In genomic region chr3:123066599-123066895, GRCh38 we compare ENCODE assay signal across 8 cellular contexts. TPM values are rescaled to one million over a fixed set of nuclear protein-coding genes. Genes with fewer than 3 reads are reported as not detected.
DNase-seq lines count a peak whose midpoint lies in the region; ATAC-seq and TF ChIP-seq lines count a peak whose summit lies in the region.

No MANE protein-coding gene starts in this region.

- peak overlapping the region in 2 of 3 donors; percentile 76 to 86 for H3K27ac ChIP-seq in right lobe of liver
- peak overlapping the region; percentile 25 to 73 for H3K27ac ChIP-seq in thoracic aorta

- H3K27me3 ChIP-seq in right lobe of liver: no peaks in the 10 kb centered on the region
- no peaks in the 10 kb centered on the region for H3K27me3 ChIP-seq in thoracic aorta (replicated peaks; ENCODE audit: insufficient read depth)

- peak overlapping the region; percentile 55 for H3K27ac Mint-ChIP-seq in activated CD4-positive, alpha-beta T cell treated with anti-CD3 and anti-CD28 coated beads, Interleukin-2, amount 10 ng/mL, durations not matched to agents 7 days and 5 days

- peaks cover 43% of the 10 kb centered on the region for H3K4me1 Mint-ChIP-seq in activated CD4-positive, alpha-beta T cell treated with anti-CD3 and anti-CD28 coated beads, Interleukin-2, amount 10 ng/mL, durations not matched to agents 7 days and 5 days

- no peaks in the 10 kb centered on the region for H3K9me3 Mint-ChIP-seq in activated CD4-positive, alpha-beta T cell treated with anti-CD3 and anti-CD28 coated beads, Interleukin-2, amount 10 ng/mL, durations not matched to agents 7 days and 5 days

- H3K36me3 ChIP-seq in right lobe of liver (no peaks in the 10 kb centered on the region), thoracic aorta (no peaks in the 10 kb centered on the region)

- no peaks in the 10 kb centered on the region for H3K9me3 ChIP-seq in right lobe of liver
- H3K9me3 ChIP-seq in thoracic aorta: no peaks in the 10 kb centered on the region

- TF ChIP-seq CTCF in astrocyte of the cerebellum (IDR thresholded peaks at IDR 0.05; ENCODE audit: low read depth, low read length, missing control alignments) (no peak), right lobe of liver (IDR thresholded peaks at IDR 0.05) (no peak), thoracic aorta (IDR thresholded peaks at IDR 0.05) (no peak)

- TF ChIP-seq POLR2A in right lobe of liver (IDR thresholded peaks at IDR 0.05): no peak

- ATAC-seq in right lobe of liver (peak in 2 of 4 donors; percentile 0), thoracic aorta (ENCODE audit: insufficient number of reproducible peaks, low FRiP score, low read depth) (peak; percentile 31), GM19023 (IDR thresholded peaks at IDR 0.05; ENCODE audit: unreplicated experiment) (no peak)

- H3K36me3 Mint-ChIP-seq in activated CD4-positive, alpha-beta T cell treated with anti-CD3 and anti-CD28 coated beads, Interleukin-2, amount 10 ng/mL, durations not matched to agents 7 days and 5 days (ENCODE audit: low read depth): no peaks in the 10 kb centered on the region

- in situ Hi-C loops in astrocyte of the cerebellum (cut with HindIII; ENCODE audit: low sequenced_read_pairs): no loop called here

- POLR2A ChIA-PET in activated CD4-positive, alpha-beta T cell treated with anti-CD3 and anti-CD28 coated beads, Interleukin-2, amount 10 ng/mL, durations not matched to agents 7 days and 5 days (lab: Charles Lee): no interaction called here

- H3K4me3 Mint-ChIP-seq in activated CD4-positive, alpha-beta T cell treated with anti-CD3 and anti-CD28 coated beads, Interleukin-2, amount 10 ng/mL, durations not matched to agents 7 days and 5 days: peak overlapping the region; percentile 76

- intact Hi-C loops in right lobe of liver (cut with DNase I): no loop called here

- H3K4me1 ChIP-seq in right lobe of liver (peaks cover 2 to 24% (median 15%) of the 10 kb centered on the region in 4 donors), thoracic aorta (ENCODE audit: control insufficient read depth in 1 of 2, low read depth in 2 of 2) (peaks cover 2 to 29% of the 10 kb centered on the region in 2 donors)

- 19% methylated on average over 5 of the region's 6 CpGs for WGBS in right lobe of liver (ENCODE audit: insufficient coverage, low coverage, low lambda C conversion rate, missing lambda C conversion rate)

- H3K27me3 Mint-ChIP-seq in activated CD4-positive, alpha-beta T cell treated with anti-CD3 and anti-CD28 coated beads, Interleukin-2, amount 10 ng/mL, durations not matched to agents 7 days and 5 days: peaks cover 7% of the 10 kb centered on the region

- CTCF ChIA-PET in activated CD4-positive, alpha-beta T cell treated with anti-CD3 and anti-CD28 coated beads, Interleukin-2, amount 10 ng/mL, durations not matched to agents 7 days and 5 days (lab: Charles Lee): interaction anchor here (0.6 to 2.0 kb wide), 5 partner anchors 10 to 255 kb away, joined by 3 to 8 read pairs (median 4); no protein-coding TSS in a partner anchor

- no peak for DNase-seq in activated CD4-positive, alpha-beta T cell treated with anti-CD3 and anti-CD28 coated beads, Interleukin-2, amount 10 ng/mL, durations not matched to agents 7 days and 5 days
- DNase-seq in activated CD4-positive, alpha-beta T cell treated with anti-CD3 and anti-CD28 coated beads, Interleukin-2, amount 50 U/mL, for 4 hours: no peak
- no peak for DNase-seq in astrocyte of the cerebellum (ENCODE audit: low read depth)
- no peak for DNase-seq in right lobe of liver
- DNase-seq in thoracic aorta (ENCODE audit: low spot score): no peak
- no peak for DNase-seq in NCI-H82 (lab: John Stamatoyannopoulos, UW)
- no peak for DNase-seq in superior temporal gyrus (ENCODE audit: extremely low spot score)

- peak overlapping the region; percentile 91 for H3K4me3 ChIP-seq in astrocyte of the cerebellum (ENCODE audit: low read depth, low read length)
- H3K4me3 ChIP-seq in right lobe of liver: peak overlapping the region; percentile 93 to 99 (median 95)
- H3K4me3 ChIP-seq in thoracic aorta: peak overlapping the region; percentile 88

RNA-seq across cellular contexts. Expression of gene PDIA5, which starts 0.3 kb away (rescaled TPM):
- 10 to 100 TPM; 10.5 to 12.3 TPM for total RNA-seq in activated CD4-positive, alpha-beta T cell treated with anti-CD3 and anti-CD28 coated beads, Interleukin-2, amount 10 ng/mL, durations not matched to agents 7 days and 5 days
- total RNA-seq in right lobe of liver (100 to 1,000 TPM in 1 of 6 experiments, 10 to 100 TPM in 5; 26.2 to 109 (median 51.9) TPM), thoracic aorta (10 to 100 TPM; 28.0 to 33.2 TPM)

RNA-seq across cellular contexts. Expression of gene SEMA5B, which starts 39.0 kb away (rescaled TPM):
- not detected for total RNA-seq in activated CD4-positive, alpha-beta T cell treated with anti-CD3 and anti-CD28 coated beads, Interleukin-2, amount 10 ng/mL, durations not matched to agents 7 days and 5 days
- total RNA-seq in right lobe of liver: under 1 TPM; 0.12 to 0.65 (median 0.25) TPM
- 1 to 10 TPM in 1 of 2 donors, under 1 TPM in 1; 0.14 to 3.2 TPM for total RNA-seq in thoracic aorta
